Comparison of ENCODE assay signal across 8 cellular contexts in genomic region chr5:99060306-99061261, GRCh38.
DNase-seq lines count a peak whose midpoint lies in the region; ATAC-seq and TF ChIP-seq lines count a peak whose summit lies in the region.

No MANE protein-coding gene starts in this region.

- intact Hi-C loops in activated T-helper 1 cell treated with anti-CD3 and anti-CD28 coated beads, Interleukin-12 subunit alpha, Interleukin-12 subunit beta, Interleukin-2, Interleukin-4 antibody, amounts not matched to agents 30 ng/mL and 10 ng/mL and 1 ng/mL, durations not matched to agents 14 hours and 24 hours and 36 hours (cut with micrococcal nuclease), result loop anchor here (1.0 to 2.0 kb wide), 4 partner anchors 27 to 286 kb away; no protein-coding TSS in a partner anchor

- H3K27ac Mint-ChIP-seq in activated T-helper 1 cell treated with anti-CD3 and anti-CD28 coated beads, Interleukin-12 subunit alpha, Interleukin-12 subunit beta, Interleukin-2, Interleukin-4 antibody, amounts not matched to agents 30 ng/mL and 10 ng/mL and 1 ng/mL, durations not matched to agents 14 hours and 24 hours and 36 hours, result no peak overlapping the region

- H3K36me3 Mint-ChIP-seq in activated T-helper 1 cell treated with anti-CD3 and anti-CD28 coated beads, Interleukin-12 subunit alpha, Interleukin-12 subunit beta, Interleukin-2, Interleukin-4 antibody, amounts not matched to agents 30 ng/mL and 10 ng/mL and 1 ng/mL, durations not matched to agents 14 hours and 24 hours and 36 hours (ENCODE audit: low read depth), result no peaks in the 10 kb centered on the region

- no peaks in the 10 kb centered on the region for H3K9me3 Mint-ChIP-seq in activated T-helper 1 cell treated with anti-CD3 and anti-CD28 coated beads, Interleukin-12 subunit alpha, Interleukin-12 subunit beta, Interleukin-2, Interleukin-4 antibody, amounts not matched to agents 30 ng/mL and 10 ng/mL and 1 ng/mL, durations not matched to agents 14 hours and 24 hours and 36 hours

- TF ChIP-seq CTCF in fibroblast of the aortic adventitia (IDR thresholded peaks at IDR 0.05; ENCODE audit: insufficient read depth, low read length), result peak; percentile 90

- H3K27me3 Mint-ChIP-seq in activated T-helper 1 cell treated with anti-CD3 and anti-CD28 coated beads, Interleukin-12 subunit alpha, Interleukin-12 subunit beta, Interleukin-2, Interleukin-4 antibody, amounts not matched to agents 30 ng/mL and 10 ng/mL and 1 ng/mL, durations not matched to agents 14 hours and 24 hours and 36 hours (ENCODE audit: insufficient read depth), result peaks cover 16% of the 10 kb centered on the region

- DNase-seq in DMS 273 (lab: John Stamatoyannopoulos, UW; ENCODE audit: unreplicated experiment) (peak; percentile 85), RPMI8226 (peak; percentile 88), fibroblast of the aortic adventitia (ENCODE audit: low read depth) (peak; percentile 81), non-pigmented ciliary epithelial cell (ENCODE audit: low read depth) (peak; percentile 32), superior temporal gyrus (ENCODE audit: extremely low spot score) (peak; percentile 90)
- DNase-seq in Jurkat, Clone E6-1 (ENCODE audit: low read depth, low spot score), result peak; percentile 72
- DNase-seq in activated T-helper 1 cell treated with anti-CD3 and anti-CD28 coated beads, Interleukin-12 subunit alpha, Interleukin-12 subunit beta, Interleukin-2, Interleukin-4 antibody, amounts not matched to agents 30 ng/mL and 10 ng/mL and 1 ng/mL, durations not matched to agents 14 hours and 24 hours and 36 hours (ENCODE audit: low spot score), result peak; percentile 69

- H3K4me1 Mint-ChIP-seq in activated T-helper 1 cell treated with anti-CD3 and anti-CD28 coated beads, Interleukin-12 subunit alpha, Interleukin-12 subunit beta, Interleukin-2, Interleukin-4 antibody, amounts not matched to agents 30 ng/mL and 10 ng/mL and 1 ng/mL, durations not matched to agents 14 hours and 24 hours and 36 hours (ENCODE audit: low read depth), result peaks cover 5% of the 10 kb centered on the region

- H3K4me3 ChIP-seq in Jurkat, Clone E6-1 (ENCODE audit: low read length), result no peak overlapping the region
- H3K4me3 ChIP-seq in fibroblast of the aortic adventitia (ENCODE audit: low read depth, low read length), result no peak overlapping the region

- H3K4me3 Mint-ChIP-seq in activated T-helper 1 cell treated with anti-CD3 and anti-CD28 coated beads, Interleukin-12 subunit alpha, Interleukin-12 subunit beta, Interleukin-2, Interleukin-4 antibody, amounts not matched to agents 30 ng/mL and 10 ng/mL and 1 ng/mL, durations not matched to agents 14 hours and 24 hours and 36 hours, result no peak overlapping the region

- ATAC-seq in GM21390 (IDR thresholded peaks at IDR 0.05; ENCODE audit: unreplicated experiment), result peak; percentile 63

Comparison
In these comparisons a context has a peak if more than half of its experiments do, and no peak if none do; other contexts are left out.
1. DNase-seq: peak in every context shown above with its lines; median percentile 90 in superior temporal gyrus; 88 in RPMI8226; 85 in DMS 273; 81 in fibroblast of the aortic adventitia; 72 in Jurkat, Clone E6-1; 69 in activated T-helper 1 cell treated with anti-CD3 and anti-CD28 coated beads, Interleukin-12 subunit alpha, Interleukin-12 subunit beta, Interleukin-2, Interleukin-4 antibody, amounts not matched to agents 30 ng/mL and 10 ng/mL and 1 ng/mL, durations not matched to agents 14 hours and 24 hours and 36 hours; 32 in non-pigmented ciliary epithelial cell.